Comparison of ENCODE assay signal across 8 cellular contexts in the genomic region with DNA sequence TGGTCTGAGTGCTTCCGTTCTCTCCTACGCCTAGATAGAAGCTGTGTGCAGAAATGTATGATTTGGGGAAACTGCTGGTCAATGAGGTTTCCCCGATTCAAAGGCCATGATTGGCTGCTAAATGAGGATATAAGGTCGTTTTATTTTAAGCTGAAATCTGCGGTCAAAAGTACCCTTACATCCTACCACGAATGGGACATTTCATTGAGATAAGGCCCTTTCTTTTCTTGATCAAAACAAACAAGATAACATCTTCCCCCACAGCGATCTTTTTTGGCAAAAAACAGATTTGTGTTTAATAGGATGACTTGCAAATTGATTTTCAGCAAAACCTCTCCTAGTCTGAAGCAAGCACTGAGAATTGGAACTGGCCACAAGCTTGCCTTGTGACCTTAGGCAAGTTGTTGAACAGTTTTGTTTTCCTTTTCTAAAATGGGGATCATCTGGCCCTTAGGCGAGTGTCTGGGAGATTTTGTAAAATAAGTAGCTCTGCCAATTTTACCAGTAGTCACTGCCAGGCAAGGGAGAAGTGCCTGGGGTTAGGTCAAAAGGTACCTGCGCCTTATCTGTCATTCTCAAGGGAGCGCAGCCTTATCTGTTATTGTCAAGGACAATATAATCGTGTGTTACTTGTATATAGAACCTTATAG. TPM values are rescaled to one million over a fixed set of nuclear protein-coding genes. Genes with fewer than 3 reads are reported as not detected.
A peak's percentile ranks its signal among the peaks of the same experiment; 100 is the strongest.
DNase-seq lines count a peak whose midpoint lies in the region; ATAC-seq, FAIRE-seq and TF ChIP-seq lines count a peak whose summit lies in the region.

No MANE protein-coding gene starts in this region.

- WGBS in testis, 2 donors: 13 to 16% methylated on average over 11 of the region's 11 CpGs

- no peaks in the 10 kb centered on the region for H3K9me3 Mint-ChIP-seq in MCF 10A (ENCODE audit: unreplicated experiment)

- peaks cover 5% of the 10 kb centered on the region for H3K36me3 Mint-ChIP-seq in MCF 10A (ENCODE audit: insufficient read depth, unreplicated experiment)

- ATAC-seq in GM19452 (IDR thresholded peaks at IDR 0.05; ENCODE audit: unreplicated experiment): peak; percentile 26

- H3K4me3 ChIP-seq in BE2C (ENCODE audit: low read depth, low read length) (peak overlapping the region; percentile 79), kidney (ENCODE audit: low read length in 2 of 2) (peak overlapping the region; percentile 74 to 86), testis (peak overlapping the region; percentile 56 to 69)

- CTCF ChIA-PET in MCF 10A (lab: Yijun Ruan, JAX): interaction anchor here (1.1 to 1.6 kb wide), 4 partner anchors 14 to 39 kb away, joined by 3 to 8 read pairs (median 4); no protein-coding TSS in a partner anchor

- peak overlapping the region; percentile 58 to 74 for H3K9ac ChIP-seq in kidney (ENCODE audit: low read length in 2 of 2)

- FAIRE-seq in kidney (lab: Jason Lieb, UNC): no peak

- H3K27ac Mint-ChIP-seq in MCF 10A (ENCODE audit: low read depth, unreplicated experiment): peak overlapping the region; percentile 34

- BruUV-seq in MCF 10A (replicated peaks; lab: Mats Ljungman, UMichigan): TSS peak; percentile 74

- POLR2A ChIA-PET in MCF 10A (lab: Yijun Ruan, JAX): interaction anchor here (0.7 to 6.2 kb wide), 23 partner anchors 8 to 160 kb away, joined by 3 to 77 read pairs (median 4); a partner anchor contains a TSS

- H3K4me1 Mint-ChIP-seq in MCF 10A (ENCODE audit: insufficient read depth, unreplicated experiment): peaks cover 31% of the 10 kb centered on the region

- no peaks in the 10 kb centered on the region for H3K36me3 ChIP-seq in BE2C
- H3K36me3 ChIP-seq in kidney (ENCODE audit: control insufficient read depth in 1 of 2, insufficient read depth in 2 of 2, low read length in 2 of 2): peaks cover 0 to 5% of the 10 kb centered on the region in 2 donors
- no peaks in the 10 kb centered on the region for H3K36me3 ChIP-seq in testis (ENCODE audit: low read depth, missing control alignments)

- no peaks in the 10 kb centered on the region for H3K27me3 Mint-ChIP-seq in MCF 10A (ENCODE audit: insufficient read depth, unreplicated experiment)

- H3K27me3 ChIP-seq in BE2C (no peaks in the 10 kb centered on the region), testis (no peaks in the 10 kb centered on the region)

- H3K27ac ChIP-seq in kidney (ENCODE audit: low read depth in 2 of 2, low read length in 2 of 2) (peak overlapping the region in 1 of 2 donors; percentile 20), testis (peak overlapping the region in 1 of 2 donors; percentile 43)

- H3K4me1 ChIP-seq in BE2C: no peaks in the 10 kb centered on the region
- peaks cover 12% of the 10 kb centered on the region in 2 donors for H3K4me1 ChIP-seq in kidney (ENCODE audit: control insufficient read depth in 1 of 2, insufficient read depth in 1 of 2, low read depth in 1 of 2, low read length in 2 of 2)
- H3K4me1 ChIP-seq in testis: peaks cover 8% of the 10 kb centered on the region

- peak overlapping the region; percentile 73 for H3K4me3 Mint-ChIP-seq in MCF 10A (ENCODE audit: unreplicated experiment)

- TF ChIP-seq POLR2A in testis (IDR thresholded peaks at IDR 0.05): no peak

- H3K9me3 ChIP-seq in BE2C (no peaks in the 10 kb centered on the region), kidney (ENCODE audit: control insufficient read depth in 1 of 2, low read length in 2 of 2) (no peaks in the 10 kb centered on the region), testis (no peaks in the 10 kb centered on the region)

- DNase-seq in BE2C (peak; percentile 57), MV-4-11 (lab: John Stamatoyannopoulos, UW) (peak; percentile 41), MCF 10A (ENCODE audit: unreplicated experiment) (peak; percentile 42), kidney (no peak), testis (no peak), NCI-H2029 treated with DMSO at 0.1 percent for 48 hours (lab: John Stamatoyannopoulos, UW) (no peak)
- DNase-seq in stimulated activated CD8-positive, alpha-beta memory T cell treated with anti-CD3 and anti-CD28 coated beads, Interleukin-4, amount 100 ng/mL, for 48 hours: no peak

- TF ChIP-seq CTCF in BE2C (IDR thresholded peaks at IDR 0.05; ENCODE audit: low read depth, low read length) (no peak), MCF 10A (IDR thresholded peaks at IDR 0.05; ENCODE audit: unreplicated experiment) (no peak), kidney (IDR thresholded peaks at IDR 0.05; ENCODE audit: borderline replicate concordance, extremely low read depth, insufficient read depth) (no peak), testis (IDR thresholded peaks at IDR 0.05) (no peak)

- intact Hi-C loops in MCF 10A (cut with micrococcal nuclease): no loop called here
- intact Hi-C loops in kidney (cut with DNase I): no loop called here
- intact Hi-C loops in testis (cut with DNase I; ENCODE audit: low total_unique reads): no loop called here

RNA-seq across cellular contexts. Expression of a gene that starts 0.6 kb away (rescaled TPM):
- polyA plus RNA-seq in BE2C (2012; ENCODE audit: insufficient read depth, insufficient read length, low read depth): 36.9 TPM
- total RNA-seq in MCF 10A (2022): 39.2 and 51.4 TPM in 2 replicates
- 64.0 TPM for total RNA-seq in kidney
- 130 TPM for polyA plus RNA-seq in kidney (ENCODE audit: insufficient read depth, low read depth, low replicate concordance)
- 10 to 100 TPM; 30.7 to 35.2 TPM for total RNA-seq in testis
- 55.7 TPM for polyA plus RNA-seq in testis (ENCODE audit: insufficient read depth, low read depth, low replicate concordance)

RNA-seq across cellular contexts. Expression of a gene that starts 17.7 kb away (rescaled TPM):
- 32.4 TPM for polyA plus RNA-seq in BE2C (2012; ENCODE audit: insufficient read depth, insufficient read length, low read depth)
- 15.4 and 17.2 TPM in 2 replicates for total RNA-seq in MCF 10A (2022)
- 14.2 TPM for total RNA-seq in kidney
- 8.6 TPM for polyA plus RNA-seq in kidney (ENCODE audit: insufficient read depth, low read depth, low replicate concordance)
- total RNA-seq in testis: 10 to 100 TPM; 48.4 to 87.6 TPM
- polyA plus RNA-seq in testis (ENCODE audit: insufficient read depth, low read depth, low replicate concordance): 214 TPM

Comparison
In these comparisons a context has a peak if more than half of its experiments do, and no peak if none do; other contexts are left out.
1. DNase-seq: peak in BE2C (single experiment), MV-4-11 (single experiment) and MCF 10A (single experiment); none in kidney (single experiment), testis (single experiment), NCI-H2029 treated with DMSO at 0.1 percent for 48 hours (single experiment) and stimulated activated CD8-positive, alpha-beta memory T cell treated with anti-CD3 and anti-CD28 coated beads, Interleukin-4, amount 100 ng/mL, for 48 hours (single experiment).
2. Peak in every context shown above with its lines, with median percentiles within 50 percentile points of each other: H3K4me3 ChIP-seq.